In genomic region chr6:8548979-8549378, GRCh38 we compare ENCODE assay signal across 17 cellular contexts.
DNase-seq lines count a peak whose midpoint lies in the region; ATAC-seq, FAIRE-seq and TF ChIP-seq lines count a peak whose summit lies in the region.
"Had no signal": no experiment of that assay in that cellular context is flagged by ENCODE, and none has a peak within 500 bp of the region (broad histone marks: within the 10 kb centered on the region; RNA-seq: fewer than 3 reads in every experiment).

No MANE protein-coding gene starts in this region.

- H3K27ac ChIP-seq in GM23338 (ENCODE audit: low read depth) (no peak overlapping the region), astrocyte (ENCODE audit: low read depth, low read length) (no peak overlapping the region), endodermal cell (ENCODE audit: low read depth, low read length) (no peak overlapping the region)

- DNase-seq in GM23338 (ENCODE audit: low spot score) (no peak), astrocyte (ENCODE audit: low read depth) (no peak), type B pancreatic cell (ENCODE audit: extremely low spot score, unreplicated experiment) (no peak), NCI-H2107 (lab: John Stamatoyannopoulos, UW) (no peak), endodermal cell (no peak)
- no peak for DNase-seq in stimulated activated CD8-positive, alpha-beta memory T cell treated with anti-CD3 and anti-CD28 coated beads, Interleukin-4, amount 100 ng/mL, for 48 hours
- DNase-seq: ACHN; BE2C; C1 segment of cervical spinal cord; CD4-positive, CD25-positive, alpha-beta regulatory T cell; DMS79 treated with DMSO at 0.1 percent for 48 hours; GF-D8 had no signal

- no peaks in the 10 kb centered on the region for H3K9me3 ChIP-seq in astrocyte (ENCODE audit: insufficient read depth, low read depth, low read length)
- no peaks in the 10 kb centered on the region for H3K9me3 ChIP-seq in neuron (ENCODE audit: low read length)
- H3K9me3 ChIP-seq in endodermal cell (ENCODE audit: control insufficient read depth, low read length): no peaks in the 10 kb centered on the region
- H3K9me3 ChIP-seq: BE2C, HAP-1 had no signal

- TF ChIP-seq CTCF in GM23338 (conservative IDR thresholded peaks at IDR 0.05; ENCODE audit: low read depth in 2 of 2): no peak
- no peak for TF ChIP-seq CTCF in astrocyte (IDR thresholded peaks at IDR 0.05; ENCODE audit: insufficient read depth, low read depth, low read length)
- TF ChIP-seq CTCF in type B pancreatic cell (conservative IDR thresholded peaks at IDR 0.05): no peak
- no peak for TF ChIP-seq CTCF in endodermal cell (conservative IDR thresholded peaks at IDR 0.05)

- H3K4me1 ChIP-seq in GM23338 (ENCODE audit: insufficient read depth) (0 out of 2 replicates have a peak, but pooled peaks cover 4% of the 10 kb centered on the region), astrocyte (ENCODE audit: insufficient read depth, low read length) (no peaks in the 10 kb centered on the region), neuron (ENCODE audit: insufficient read depth, low read length) (peaks cover 8% of the 10 kb centered on the region), endodermal cell (ENCODE audit: control insufficient read depth, insufficient read depth, low read length) (no peaks in the 10 kb centered on the region)
- H3K4me1 ChIP-seq: BE2C, HAP-1 had no signal

- H3K27me3 ChIP-seq in GM23338 (ENCODE audit: insufficient read depth): no peaks in the 10 kb centered on the region
- no peaks in the 10 kb centered on the region for H3K27me3 ChIP-seq in astrocyte (ENCODE audit: insufficient read depth, low read length)
- no peaks in the 10 kb centered on the region for H3K27me3 ChIP-seq in neuron (ENCODE audit: insufficient read depth, low read length)
- H3K27me3 ChIP-seq in endodermal cell (ENCODE audit: control insufficient read depth, insufficient read depth, low read length, poor library complexity, severe bottlenecking): no peaks in the 10 kb centered on the region
- H3K27me3 ChIP-seq: BE2C had no signal

- no peak for ATAC-seq in GM23338
- ATAC-seq: HepG2 had no signal

- WGBS in endodermal cell (ENCODE audit: insufficient coverage in 1 of 2, insufficient read length in 1 of 2), 2 experiments: 74 to 80% methylated on average over 2 to 3 of the region's 4 CpGs

- H3K9ac ChIP-seq in astrocyte (ENCODE audit: low read length): no peak overlapping the region
- H3K9ac ChIP-seq in endodermal cell (ENCODE audit: extremely low read depth, low read length, poor library complexity, severe bottlenecking): no peak overlapping the region

- H3K36me3 Mint-ChIP-seq in GM23338 (ENCODE audit: low read depth): no peaks in the 10 kb centered on the region
- H3K36me3 Mint-ChIP-seq in astrocyte (ENCODE audit: low read depth, unreplicated experiment): no peaks in the 10 kb centered on the region
- H3K36me3 Mint-ChIP-seq in type B pancreatic cell: no peaks in the 10 kb centered on the region
- H3K36me3 Mint-ChIP-seq in endodermal cell (ENCODE audit: low read depth): no peaks in the 10 kb centered on the region
- H3K36me3 Mint-ChIP-seq: CD4-positive, CD25-positive, alpha-beta regulatory T cell; IgD-negative memory B cell had no signal

- no peak for FAIRE-seq in astrocyte (lab: Jason Lieb, UNC)
- FAIRE-seq: GM19239, HepG2 had no signal

- H3K9me3 Mint-ChIP-seq in GM23338 (no peaks in the 10 kb centered on the region), astrocyte (ENCODE audit: unreplicated experiment) (no peaks in the 10 kb centered on the region), type B pancreatic cell (no peaks in the 10 kb centered on the region), endodermal cell (no peaks in the 10 kb centered on the region)
- H3K9me3 Mint-ChIP-seq: IgD-negative memory B cell had no signal

- peaks cover 18% of the 10 kb centered on the region for H3K4me1 Mint-ChIP-seq in GM23338
- H3K4me1 Mint-ChIP-seq in astrocyte (ENCODE audit: low read depth, unreplicated experiment): peaks cover 8% of the 10 kb centered on the region
- no peaks in the 10 kb centered on the region for H3K4me1 Mint-ChIP-seq in type B pancreatic cell (ENCODE audit: unreplicated experiment)
- peaks cover 2% of the 10 kb centered on the region for H3K4me1 Mint-ChIP-seq in endodermal cell
- H3K4me1 Mint-ChIP-seq: CD4-positive, CD25-positive, alpha-beta regulatory T cell; IgD-negative memory B cell had no signal

- H3K79me2 ChIP-seq in GM23338 (replicated peaks; ENCODE audit: insufficient read depth) (no peaks in the 10 kb centered on the region), astrocyte (ENCODE audit: insufficient read depth, low read length) (no peaks in the 10 kb centered on the region)

- H3K27me3 Mint-ChIP-seq in GM23338 (ENCODE audit: insufficient read depth, low read depth, poor library complexity) (no peaks in the 10 kb centered on the region), astrocyte (ENCODE audit: low read depth, unreplicated experiment) (no peaks in the 10 kb centered on the region), type B pancreatic cell (no peaks in the 10 kb centered on the region), endodermal cell (ENCODE audit: insufficient read depth) (no peaks in the 10 kb centered on the region)
- H3K27me3 Mint-ChIP-seq: CD4-positive, CD25-positive, alpha-beta regulatory T cell; IgD-negative memory B cell had no signal

- no peaks in the 10 kb centered on the region for H3F3A ChIP-seq in GM23338 (replicated peaks; ENCODE audit: low read depth)

- H2AFZ ChIP-seq in GM23338: no peak overlapping the region
- no peak overlapping the region for H2AFZ ChIP-seq in astrocyte (ENCODE audit: low read depth, low read length)
- H2AFZ ChIP-seq in neuron (ENCODE audit: low read depth, low read length): peak overlapping the region; percentile 18

- H3K9me2 ChIP-seq in GM23338 (ENCODE audit: insufficient read depth): no peaks in the 10 kb centered on the region

- no peak overlapping the region for H3K4me3 ChIP-seq in GM23338
- no peak overlapping the region for H3K4me3 ChIP-seq in astrocyte (ENCODE audit: insufficient read depth, low read depth, low read length)
- no peak overlapping the region for H3K4me3 ChIP-seq in neuron (ENCODE audit: low read length)
- no peak overlapping the region for H3K4me3 ChIP-seq in endodermal cell (ENCODE audit: low read length)
- H3K4me3 ChIP-seq: HAP-1 had no signal

- H4K20me1 ChIP-seq in GM23338 (replicated peaks; ENCODE audit: insufficient read depth) (no peaks in the 10 kb centered on the region), astrocyte (ENCODE audit: insufficient read depth, low read length) (no peaks in the 10 kb centered on the region)

- H3K27ac Mint-ChIP-seq in GM23338: 0 out of 2 replicates have a peak overlapping the region, but pooled peaks have one; percentile 11
- peak overlapping the region; percentile 95 for H3K27ac Mint-ChIP-seq in astrocyte (ENCODE audit: unreplicated experiment)
- peak overlapping the region; percentile 59 for H3K27ac Mint-ChIP-seq in type B pancreatic cell
- no peak overlapping the region for H3K27ac Mint-ChIP-seq in endodermal cell
- H3K27ac Mint-ChIP-seq: CD4-positive, CD25-positive, alpha-beta regulatory T cell; IgD-negative memory B cell had no signal

- H3K4me2 ChIP-seq in GM23338 (no peak overlapping the region), astrocyte (ENCODE audit: low read length) (no peak overlapping the region)

- no peak overlapping the region for H3K4me3 Mint-ChIP-seq in GM23338
- H3K4me3 Mint-ChIP-seq in astrocyte (ENCODE audit: unreplicated experiment): no peak overlapping the region
- H3K4me3 Mint-ChIP-seq in type B pancreatic cell: peak overlapping the region; percentile 27
- H3K4me3 Mint-ChIP-seq in endodermal cell: no peak overlapping the region
- H3K4me3 Mint-ChIP-seq: CD4-positive, CD25-positive, alpha-beta regulatory T cell; IgD-negative memory B cell had no signal

- no peaks in the 10 kb centered on the region for H3K36me3 ChIP-seq in GM23338 (ENCODE audit: insufficient read depth)
- H3K36me3 ChIP-seq in astrocyte (ENCODE audit: insufficient read depth, low read length): no peaks in the 10 kb centered on the region
- H3K36me3 ChIP-seq in neuron (ENCODE audit: insufficient read depth, low read length): no peaks in the 10 kb centered on the region
- H3K36me3 ChIP-seq in endodermal cell (ENCODE audit: control insufficient read depth, insufficient read depth, low read length): no peaks in the 10 kb centered on the region
- H3K36me3 ChIP-seq: BE2C, HAP-1 had no signal

TF ChIP-seq in GM23338, 12 proteins besides CTCF, POLR2A, EP300 and RAD21 (continues in another document):
- TF ChIP-seq NANOG (IDR thresholded peaks at IDR 0.05; ENCODE audit: borderline replicate concordance) (no peak), REST (IDR thresholded peaks at IDR 0.05; ENCODE audit: unreplicated experiment) (no peak)
